Comparison of ENCODE assay signal across 24 cellular contexts in the genomic region with DNA sequence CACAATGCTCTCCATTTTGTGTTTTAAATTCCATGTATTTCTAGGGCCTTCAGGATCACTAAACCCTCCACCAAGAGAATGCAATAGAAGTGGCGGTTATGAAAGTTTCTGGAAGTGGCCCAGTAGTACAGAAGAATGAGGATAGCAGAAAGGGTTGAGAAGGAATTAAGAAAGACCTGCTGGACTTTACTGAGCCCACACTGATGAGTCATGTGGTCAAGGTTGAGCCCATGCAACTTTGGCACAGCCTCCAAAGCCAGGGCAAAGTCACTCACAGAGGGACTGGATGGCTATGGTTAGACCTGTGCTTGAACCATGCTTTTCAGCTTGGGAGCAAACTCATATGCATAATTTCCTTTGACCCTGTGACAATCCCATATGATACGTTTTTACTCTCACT.
A peak's percentile ranks its signal among the peaks of the same experiment; 100 is the strongest.
DNase-seq lines count a peak whose midpoint lies in the region; ATAC-seq and TF ChIP-seq lines count a peak whose summit lies in the region.
"Had no signal": no experiment of that assay in that cellular context is flagged by ENCODE, and none has a peak within 500 bp of the region (broad histone marks: within the 10 kb centered on the region; RNA-seq: fewer than 3 reads in every experiment).

No MANE protein-coding gene starts in this region.

- TF ChIP-seq EP300 in sigmoid colon (IDR thresholded peaks at IDR 0.05) = no peak

- no peaks in the 10 kb centered on the region for H3K9me3 Mint-ChIP-seq in naive thymus-derived CD8-positive, alpha-beta T cell
- H3K9me3 Mint-ChIP-seq: activated CD8-positive, alpha-beta T cell treated with anti-CD3 and anti-CD28 coated beads for 36 hours; CD8-positive, alpha-beta memory T cell had no signal

- H3K27me3 Mint-ChIP-seq in naive thymus-derived CD8-positive, alpha-beta T cell = no peaks in the 10 kb centered on the region
- H3K27me3 Mint-ChIP-seq: activated CD8-positive, alpha-beta T cell treated with anti-CD3 and anti-CD28 coated beads for 36 hours; CD8-positive, alpha-beta memory T cell; naive thymus-derived CD4-positive, alpha-beta T cell had no signal

- no peak overlapping the region for H3K4me3 Mint-ChIP-seq in naive thymus-derived CD8-positive, alpha-beta T cell
- H3K4me3 Mint-ChIP-seq: activated CD8-positive, alpha-beta T cell treated with anti-CD3 and anti-CD28 coated beads for 36 hours; CD8-positive, alpha-beta memory T cell; naive thymus-derived CD4-positive, alpha-beta T cell had no signal

- no peak for TF ChIP-seq CTCF in fibroblast of pulmonary artery (IDR thresholded peaks at IDR 0.05; ENCODE audit: low read length, missing control alignments)
- no peak for TF ChIP-seq CTCF in sigmoid colon (IDR thresholded peaks at IDR 0.05)

- WGBS in sigmoid colon, 2 donors = 86 to 88% methylated on average over 2 of the region's 2 CpGs

- H3K36me3 ChIP-seq in adipocyte (ENCODE audit: control insufficient read depth, insufficient read depth, low read length, severe bottlenecking) (no peaks in the 10 kb centered on the region), sigmoid colon (no peaks in the 10 kb centered on the region)
- no peaks in the 10 kb centered on the region for H3K36me3 ChIP-seq in effector memory CD4-positive, alpha-beta T cell (ENCODE audit: control insufficient read depth, insufficient read depth, low read length)
- H3K36me3 ChIP-seq: uterus had no signal

- H3K9ac ChIP-seq in adipocyte (ENCODE audit: low read length) = no peak overlapping the region

- no peak overlapping the region for H3K27ac Mint-ChIP-seq in naive thymus-derived CD8-positive, alpha-beta T cell
- H3K27ac Mint-ChIP-seq: activated CD8-positive, alpha-beta T cell treated with anti-CD3 and anti-CD28 coated beads for 36 hours; CD8-positive, alpha-beta memory T cell had no signal

- peaks cover 0 to 2% (median 0%) of the 10 kb centered on the region in 4 donors for H3K4me1 Mint-ChIP-seq in naive thymus-derived CD8-positive, alpha-beta T cell
- H3K4me1 Mint-ChIP-seq: CD8-positive, alpha-beta memory T cell had no signal

- H3K9me3 ChIP-seq in adipocyte (ENCODE audit: control insufficient read depth, low read length) (no peaks in the 10 kb centered on the region), sigmoid colon (no peaks in the 10 kb centered on the region)
- H3K9me3 ChIP-seq in effector memory CD4-positive, alpha-beta T cell (ENCODE audit: control insufficient read depth, low read length) = no peaks in the 10 kb centered on the region
- H3K9me3 ChIP-seq: uterus had no signal

- DNase-seq in EH (ENCODE audit: low read depth) = peak; percentile 58
- peak; percentile 40 for DNase-seq in adipocyte (ENCODE audit: low read depth)
- DNase-seq in fibroblast of pulmonary artery (ENCODE audit: low read depth) = peak; percentile 51
- DNase-seq in sigmoid colon = no peak
- DNase-seq in naive thymus-derived CD8-positive, alpha-beta T cell = no peak
- DNase-seq in effector memory CD4-positive, alpha-beta T cell = no peak
- DNase-seq: activated CD8-positive, alpha-beta T cell treated with anti-CD3 and anti-CD28 coated beads for 36 hours; activated T-cell treated with anti-CD3 and anti-CD28 coated beads, Interleukin-2, amount 50 U/mL, for 1 hour; AML-193; amygdala; CD8-positive, alpha-beta memory T cell; Karpas-422; left cardiac atrium; mesendoderm; naive thymus-derived CD4-positive, alpha-beta T cell; NCI-H1092 treated with DMSO at 0.1 percent for 48 hours; NCI-H2029; NCI-H2227 treated with DMSO at 0.1 percent for 48 hours; NCI-H748 treated with DMSO at 0.1 percent for 48 hours; stimulated activated CD4-positive, alpha-beta T cell treated with anti-CD3 and anti-CD28 coated beads, Interleukin-15, amount 100 ng/mL, for 24 hours; uterus had no signal

- peaks cover 12% of the 10 kb centered on the region for H3K4me1 ChIP-seq in adipocyte (ENCODE audit: control insufficient read depth, insufficient read depth, low read length)
- H3K4me1 ChIP-seq in sigmoid colon = peaks cover 3 to 31% (median 29%) of the 10 kb centered on the region in 4 donors
- no peaks in the 10 kb centered on the region for H3K4me1 ChIP-seq in effector memory CD4-positive, alpha-beta T cell (ENCODE audit: control insufficient read depth, insufficient read depth, low read length, poor library complexity, severe bottlenecking)

- intact Hi-C loops in sigmoid colon (cut with DNase I) = loop anchor here (10.0 kb wide), 1 partner anchor 201 kb away; no protein-coding TSS in a partner anchor

- TF ChIP-seq POLR2A in sigmoid colon (IDR thresholded peaks at IDR 0.05) = no peak

- ATAC-seq in HG03045 (IDR thresholded peaks at IDR 0.05; ENCODE audit: unreplicated experiment) (no peak), GM18517 (IDR thresholded peaks at IDR 0.05; ENCODE audit: unreplicated experiment) (no peak)
- no peak for ATAC-seq in naive thymus-derived CD8-positive, alpha-beta T cell
- ATAC-seq: activated CD8-positive, alpha-beta T cell treated with anti-CD3 and anti-CD28 coated beads for 36 hours; naive thymus-derived CD4-positive, alpha-beta T cell had no signal

- H3K36me3 Mint-ChIP-seq in naive thymus-derived CD8-positive, alpha-beta T cell = peaks cover 0 to 13% (median 0%) of the 10 kb centered on the region in 3 donors

- POLR2A ChIA-PET in naive thymus-derived CD8-positive, alpha-beta T cell (lab: Charles Lee) = no interaction called here

- H3K4me3 ChIP-seq in adipocyte (ENCODE audit: low read length) (no peak overlapping the region), fibroblast of pulmonary artery (replicated peaks; ENCODE audit: low read depth, low read length) (no peak overlapping the region), sigmoid colon (no peak overlapping the region)
- no peak overlapping the region for H3K4me3 ChIP-seq in effector memory CD4-positive, alpha-beta T cell (ENCODE audit: insufficient read depth, low read depth, low read length, poor library complexity, severe bottlenecking)
- H3K4me3 ChIP-seq: uterus had no signal

- peak overlapping the region in 3 of 4 donors; percentile 74 to 86 (median 81) for H3K27ac ChIP-seq in sigmoid colon
- no peak overlapping the region for H3K27ac ChIP-seq in effector memory CD4-positive, alpha-beta T cell (ENCODE audit: insufficient read depth, low read length, poor library complexity, severe bottlenecking)
- H3K27ac ChIP-seq: epithelial cell of prostate had no signal

- H3K27me3 ChIP-seq in adipocyte (replicated peaks; ENCODE audit: control insufficient read depth, insufficient read depth, low read length) (no peaks in the 10 kb centered on the region), sigmoid colon (no peaks in the 10 kb centered on the region)
- no peaks in the 10 kb centered on the region for H3K27me3 ChIP-seq in effector memory CD4-positive, alpha-beta T cell (replicated peaks; ENCODE audit: control insufficient read depth, insufficient read depth, low read length, poor library complexity, severe bottlenecking)
- H3K27me3 ChIP-seq: uterus had no signal

Comparison
In these comparisons a context has a peak if more than half of its experiments do, and no peak if none do; other contexts are left out.
1. DNase-seq: peak in EH (single experiment), adipocyte (single experiment) and fibroblast of pulmonary artery (single experiment); none in sigmoid colon (single experiment), naive thymus-derived CD8-positive, alpha-beta T cell (0 of 10) and effector memory CD4-positive, alpha-beta T cell (0 of 3).